In the genomic region with DNA sequence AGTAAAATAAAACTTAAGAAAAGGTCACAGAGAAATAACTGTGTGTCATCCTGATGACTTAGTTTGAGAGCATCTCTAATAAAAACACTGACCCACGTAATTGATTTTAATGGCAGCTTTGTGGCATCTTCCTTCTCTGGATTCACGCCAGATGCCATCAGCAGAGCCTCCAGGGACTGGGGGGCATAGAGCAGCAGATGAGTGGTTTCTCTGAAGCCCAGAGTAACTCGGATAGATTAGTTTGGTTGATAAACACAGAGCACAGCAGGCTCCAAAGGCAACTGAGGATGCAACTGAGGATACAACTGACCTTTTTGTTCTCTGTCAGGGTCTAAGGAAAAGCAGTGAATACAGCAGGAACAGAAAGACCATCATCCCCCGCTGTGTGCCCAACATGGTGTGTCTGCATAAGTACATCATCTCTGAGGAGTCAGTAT, we compare ENCODE assay signal across 14 cellular contexts.
A peak's percentile ranks its signal among the peaks of the same experiment; 100 is the strongest.
DNase-seq lines count a peak whose midpoint lies in the region; TF ChIP-seq lines count a peak whose summit lies in the region.
"Had no signal": no experiment of that assay in that cellular context is flagged by ENCODE, and none has a peak within 500 bp of the region (broad histone marks: within the 10 kb centered on the region; RNA-seq: fewer than 3 reads in every experiment).

No MANE protein-coding gene starts in this region.

- no peaks in the 10 kb centered on the region for H3K79me2 ChIP-seq in neural progenitor cell (ENCODE audit: low read depth)

- TF ChIP-seq CTCF in neural progenitor cell (IDR thresholded peaks at IDR 0.05), result no peak
- TF ChIP-seq CTCF in tibial nerve (IDR thresholded peaks at IDR 0.05), result no peak

- peak overlapping the region; percentile 4 for H3K4me3 Mint-ChIP-seq in neural progenitor cell
- H3K4me3 Mint-ChIP-seq in activated CD4-positive, alpha-beta T cell treated with anti-CD3 and anti-CD28 coated beads, Interleukin-2, amount 10 ng/mL, durations not matched to agents 7 days and 5 days, result no peak overlapping the region
- H3K4me3 Mint-ChIP-seq: activated naive CD8-positive, alpha-beta T cell treated with anti-CD3 and anti-CD28 coated beads, Interleukin-2, amount 50 U/mL, for 24 hours; mesothelial cell of epicardium had no signal

- CTCF ChIA-PET in activated CD4-positive, alpha-beta T cell treated with anti-CD3 and anti-CD28 coated beads, Interleukin-2, amount 10 ng/mL, durations not matched to agents 7 days and 5 days (lab: Charles Lee), result no interaction called here

- H3K27me3 ChIP-seq in neural progenitor cell (peaks cover 35% of the 10 kb centered on the region), tibial nerve (no peaks in the 10 kb centered on the region)
- H3K27me3 ChIP-seq: heart left ventricle, sigmoid colon had no signal

- H3K4me1 ChIP-seq in neural progenitor cell (peaks cover 19% of the 10 kb centered on the region), tibial nerve (peaks cover 0 to 3% (median 0%) of the 10 kb centered on the region in 4 donors)
- H3K4me1 ChIP-seq: heart left ventricle, sigmoid colon had no signal

- H3K9me3 Mint-ChIP-seq in neural progenitor cell, result no peaks in the 10 kb centered on the region
- H3K9me3 Mint-ChIP-seq in activated CD4-positive, alpha-beta T cell treated with anti-CD3 and anti-CD28 coated beads, Interleukin-2, amount 10 ng/mL, durations not matched to agents 7 days and 5 days, result no peaks in the 10 kb centered on the region
- H3K9me3 Mint-ChIP-seq: activated naive CD8-positive, alpha-beta T cell treated with anti-CD3 and anti-CD28 coated beads, Interleukin-2, amount 50 U/mL, for 24 hours; mesothelial cell of epicardium had no signal

- H3K27me3 Mint-ChIP-seq in neural progenitor cell (ENCODE audit: insufficient read depth, low read depth), result peaks cover 2% of the 10 kb centered on the region
- no peaks in the 10 kb centered on the region for H3K27me3 Mint-ChIP-seq in activated CD4-positive, alpha-beta T cell treated with anti-CD3 and anti-CD28 coated beads, Interleukin-2, amount 10 ng/mL, durations not matched to agents 7 days and 5 days
- H3K27me3 Mint-ChIP-seq: activated naive CD8-positive, alpha-beta T cell treated with anti-CD3 and anti-CD28 coated beads, Interleukin-2, amount 50 U/mL, for 24 hours had no signal

- WGBS in tibial nerve, 2 donors, result 52% methylated on average over 4 of the region's 4 CpGs

- TF ChIP-seq EP300 in tibial nerve (IDR thresholded peaks at IDR 0.05), result no peak

- DNase-seq in ELR (ENCODE audit: low read depth) (peak; percentile 69), NCI-H1930 (lab: John Stamatoyannopoulos, UW) (peak; percentile 65 to 69), brain pericyte (ENCODE audit: low read depth, low spot score) (peak; percentile 73), neural progenitor cell (ENCODE audit: low spot score) (peak; percentile 82), activated gamma-delta T cell (lab: John Stamatoyannopoulos, UW) (no peak), tibial nerve (ENCODE audit: low spot score in 2 of 2) (no peak), HPDE6-E6E7 (ENCODE audit: extremely low spot score) (no peak)
- no peak for DNase-seq in activated CD4-positive, alpha-beta T cell treated with anti-CD3 and anti-CD28 coated beads, Interleukin-2, amount 10 ng/mL, durations not matched to agents 7 days and 5 days
- DNase-seq: activated naive CD8-positive, alpha-beta T cell treated with anti-CD3 and anti-CD28 coated beads, Interleukin-2, amount 50 U/mL, for 24 hours; heart left ventricle; NK-92 treated with Interleukin-12 subunit alpha and Interleukin-12 subunit beta, amount 100 ng/mL, for 24 hours; sigmoid colon; T-helper 2 cell had no signal

- H3K36me3 ChIP-seq in neural progenitor cell (no peaks in the 10 kb centered on the region), tibial nerve (peaks cover 0 to 13% (median 0%) of the 10 kb centered on the region in 3 donors)

- H3K4me1 Mint-ChIP-seq in neural progenitor cell, result peaks cover 26% of the 10 kb centered on the region
- peaks cover 6% of the 10 kb centered on the region for H3K4me1 Mint-ChIP-seq in activated CD4-positive, alpha-beta T cell treated with anti-CD3 and anti-CD28 coated beads, Interleukin-2, amount 10 ng/mL, durations not matched to agents 7 days and 5 days
- H3K4me1 Mint-ChIP-seq: activated naive CD8-positive, alpha-beta T cell treated with anti-CD3 and anti-CD28 coated beads, Interleukin-2, amount 50 U/mL, for 24 hours had no signal

- H3K4me2 ChIP-seq in neural progenitor cell, result peak overlapping the region; percentile 57

- H3K9me3 ChIP-seq in neural progenitor cell (ENCODE audit: low read depth) (no peaks in the 10 kb centered on the region), tibial nerve (no peaks in the 10 kb centered on the region)
- H3K9me3 ChIP-seq: heart left ventricle, sigmoid colon had no signal

- no peak overlapping the region for H3K9ac ChIP-seq in neural progenitor cell

- H3K36me3 Mint-ChIP-seq in neural progenitor cell, result peaks cover 4% of the 10 kb centered on the region
- peaks cover 2% of the 10 kb centered on the region for H3K36me3 Mint-ChIP-seq in activated CD4-positive, alpha-beta T cell treated with anti-CD3 and anti-CD28 coated beads, Interleukin-2, amount 10 ng/mL, durations not matched to agents 7 days and 5 days (ENCODE audit: low read depth)

- peaks cover 17% of the 10 kb centered on the region for H4K20me1 ChIP-seq in neural progenitor cell (ENCODE audit: low read depth)

- H3K27ac ChIP-seq in neural progenitor cell (no peak overlapping the region), tibial nerve (no peak overlapping the region)
- H3K27ac ChIP-seq: heart left ventricle, sigmoid colon had no signal

- POLR2A ChIA-PET in activated CD4-positive, alpha-beta T cell treated with anti-CD3 and anti-CD28 coated beads, Interleukin-2, amount 10 ng/mL, durations not matched to agents 7 days and 5 days (lab: Charles Lee), result no interaction called here

- H3K27ac Mint-ChIP-seq in neural progenitor cell, result peak overlapping the region; percentile 24
- no peak overlapping the region for H3K27ac Mint-ChIP-seq in activated CD4-positive, alpha-beta T cell treated with anti-CD3 and anti-CD28 coated beads, Interleukin-2, amount 10 ng/mL, durations not matched to agents 7 days and 5 days
- H3K27ac Mint-ChIP-seq: activated naive CD8-positive, alpha-beta T cell treated with anti-CD3 and anti-CD28 coated beads, Interleukin-2, amount 50 U/mL, for 24 hours; mesothelial cell of epicardium had no signal

- no peak for TF ChIP-seq POLR2A in tibial nerve (IDR thresholded peaks at IDR 0.05)

- H3K4me3 ChIP-seq in neural progenitor cell, result no peak overlapping the region
- H3K4me3 ChIP-seq in tibial nerve, result no peak overlapping the region
- H3K4me3 ChIP-seq: heart left ventricle, sigmoid colon had no signal

- peaks cover 11% of the 10 kb centered on the region for H3F3A ChIP-seq in neural progenitor cell (ENCODE audit: low read depth)

- H2AFZ ChIP-seq in neural progenitor cell (replicated peaks), result no peak overlapping the region

Comparison
In these comparisons a context has a peak if more than half of its experiments do, and no peak if none do; other contexts are left out.
1. DNase-seq: peak in ELR (single experiment), NCI-H1930 (2 of 2), brain pericyte (single experiment) and neural progenitor cell (single experiment); none in activated gamma-delta T cell (single experiment), tibial nerve (0 of 2), HPDE6-E6E7 (single experiment) and activated CD4-positive, alpha-beta T cell treated with anti-CD3 and anti-CD28 coated beads, Interleukin-2, amount 10 ng/mL, durations not matched to agents 7 days and 5 days (single experiment).